ENCODE assay signal across 25 cellular contexts in the genomic region with DNA sequence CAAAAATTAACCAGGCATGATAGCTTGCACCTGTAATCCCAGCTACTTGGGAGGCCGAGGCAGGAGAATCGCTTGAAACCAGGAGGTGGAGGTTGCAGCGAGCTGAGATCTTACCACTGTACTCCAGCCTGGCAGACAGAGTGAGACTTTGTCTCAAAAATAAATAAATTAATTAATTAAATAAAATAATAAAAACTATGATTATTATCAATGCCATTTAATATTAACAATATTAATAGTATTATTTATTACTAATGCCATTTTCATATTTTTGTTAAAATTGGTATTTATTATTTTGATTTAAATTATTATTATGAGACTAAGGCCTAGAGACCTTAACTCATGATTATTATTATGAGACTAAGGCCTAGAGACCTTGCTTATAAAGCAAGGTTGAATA.
"Had no signal": no experiment of that assay in that cellular context is flagged by ENCODE, and none has a peak within 500 bp of the region (broad histone marks: within the 10 kb centered on the region; RNA-seq: fewer than 3 reads in every experiment).

No MANE protein-coding gene starts in this region.

- H3K4me3 Mint-ChIP-seq: immature natural killer cell, mesothelial cell of epicardium had no signal

- H3K27me3 ChIP-seq: dorsolateral prefrontal cortex, esophagus squamous epithelium, gastroesophageal sphincter, heart left ventricle, hepatocyte, left lung had no signal

- H3K36me3 ChIP-seq: esophagus squamous epithelium, left lung had no signal

- H3K4me3 ChIP-seq: coronary artery, dorsolateral prefrontal cortex, esophagus squamous epithelium, gastroesophageal sphincter, heart left ventricle, hepatocyte, left lung, lower lobe of right lung, mucosa of descending colon had no signal

- H3K4me2 ChIP-seq: hepatocyte had no signal

- H3K27ac Mint-ChIP-seq: immature natural killer cell, mesothelial cell of epicardium had no signal

- H3K9me3 Mint-ChIP-seq: mesothelial cell of epicardium had no signal

- FAIRE-seq: colon had no signal

- DNase-seq: dermis blood vessel endothelial cell; dorsolateral prefrontal cortex; effector CD4-positive, alpha-beta T cell; effector memory CD4-positive, alpha-beta T cell; erythroblast; esophagus squamous epithelium; foreskin fibroblast; foreskin melanocyte; heart left ventricle; hypothalamus; immature natural killer cell; islet precursor cell; left cardiac atrium; left lung; left ventricle myocardium superior; lower lobe of right lung; mesenchymal stem cell; mucosa of descending colon had no signal

- H3K27ac ChIP-seq: coronary artery, epithelial cell of prostate, esophagus squamous epithelium, gastroesophageal sphincter, heart left ventricle, hepatocyte, left lung, lower lobe of right lung had no signal

- H3K4me1 Mint-ChIP-seq: immature natural killer cell had no signal

- ATAC-seq: esophagus mucosa, gastroesophageal sphincter, heart left ventricle, left cardiac atrium, left lung, left ventricle myocardium superior, lower lobe of right lung, mucosa of descending colon had no signal

- H3K36me3 Mint-ChIP-seq: immature natural killer cell had no signal

- H3K9me3 ChIP-seq: esophagus squamous epithelium, gastroesophageal sphincter, heart left ventricle, left lung, lower lobe of right lung, mucosa of descending colon had no signal

- H3K4me1 ChIP-seq: esophagus squamous epithelium, gastroesophageal sphincter, left lung, lower lobe of right lung had no signal

- H2AFZ ChIP-seq: hepatocyte had no signal
